9 cellular contexts compared by ENCODE assay signal in the genomic region with DNA sequence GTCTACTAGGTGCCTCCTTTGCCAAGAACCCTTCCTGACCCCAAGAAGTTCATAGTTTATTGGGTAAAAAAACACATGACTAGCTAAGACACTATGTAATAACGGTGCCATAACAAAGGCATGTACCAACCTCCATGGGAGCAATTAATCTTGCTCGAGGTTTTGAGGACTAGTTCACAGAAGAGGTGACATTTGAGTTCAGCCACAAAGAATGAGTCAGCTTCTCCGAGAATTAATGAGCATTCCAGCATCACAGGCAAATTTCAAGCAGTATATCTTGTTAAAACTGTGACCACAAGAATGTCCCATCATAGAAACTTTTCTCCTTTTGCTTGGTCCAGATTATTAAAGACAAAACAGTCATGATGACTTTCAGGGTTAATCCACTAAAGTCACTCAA.
DNase-seq lines count a peak whose midpoint lies in the region; ATAC-seq and TF ChIP-seq lines count a peak whose summit lies in the region.
"Had no signal": no experiment of that assay in that cellular context is flagged by ENCODE, and none has a peak within 500 bp of the region (broad histone marks: within the 10 kb centered on the region; RNA-seq: fewer than 3 reads in every experiment).

No MANE protein-coding gene starts in this region.

- H3K9me3 ChIP-seq in PC-3 (ENCODE audit: low read length): no peaks in the 10 kb centered on the region
- no peaks in the 10 kb centered on the region for H3K9me3 ChIP-seq in mammary epithelial cell (replicated peaks; ENCODE audit: insufficient read depth, low read length)

- in situ Hi-C loops in mammary epithelial cell (cut with MboI; ENCODE audit: low sequenced_read_pairs in 2 of 2): no loop called here

- POLR2A ChIA-PET in PC-3 (lab: Charles Lee; ENCODE audit: unreplicated experiment): no interaction called here

- no TSS peak for BruUV-seq in PC-3 (replicated peaks; lab: Mats Ljungman, UMichigan)
- no TSS peak for BruUV-seq in mammary epithelial cell (replicated peaks; lab: Mats Ljungman, UMichigan)

- H3K4me3 ChIP-seq in GM06990 (replicated peaks; ENCODE audit: low read depth, low read length) (no peak overlapping the region), PC-3 (ENCODE audit: low read length) (no peak overlapping the region), mammary epithelial cell (replicated peaks in 1 of 3; ENCODE audit: insufficient read depth in 1 of 3, low read depth in 2 of 3, low read length in 3 of 3) (no peak overlapping the region)

- H3K27ac ChIP-seq in PC-3 (ENCODE audit: low read length) (no peak overlapping the region), mammary epithelial cell (ENCODE audit: insufficient read depth, low read depth, low read length) (no peak overlapping the region)

- H3K9me2 ChIP-seq in PC-3 (replicated peaks; ENCODE audit: low read length): 0 out of 2 replicates have a peak, but pooled peaks cover 4% of the 10 kb centered on the region

- H3K4me2 ChIP-seq in PC-3 (ENCODE audit: low read length): no peak overlapping the region
- H3K4me2 ChIP-seq in mammary epithelial cell (ENCODE audit: insufficient read depth, low read depth, low read length): peak overlapping the region; percentile 39

- no peaks in the 10 kb centered on the region for H3K27me3 ChIP-seq in GM06990 (replicated peaks; ENCODE audit: control insufficient read depth, insufficient read depth, low read length)
- H3K27me3 ChIP-seq in PC-3 (ENCODE audit: low read length): no peaks in the 10 kb centered on the region
- no peaks in the 10 kb centered on the region for H3K27me3 ChIP-seq in mammary epithelial cell (ENCODE audit: insufficient read depth, low read length)

- ATAC-seq in PC-3: peak; percentile 65
- no peak for ATAC-seq in GM21515 (IDR thresholded peaks at IDR 0.05; ENCODE audit: unreplicated experiment)
- ATAC-seq in HG02885 (IDR thresholded peaks at IDR 0.05; ENCODE audit: poor library complexity, unreplicated experiment): no peak

- H3K9ac ChIP-seq in PC-3 (ENCODE audit: low read length) (no peak overlapping the region), mammary epithelial cell (ENCODE audit: insufficient read depth, low read length) (no peak overlapping the region)

- CTCF ChIA-PET in PC-3 (lab: Charles Lee) (no interaction called here), mammary epithelial cell (lab: Charles Lee; ENCODE audit: low non-redundant PET) (no interaction called here)

- DNase-seq in GM06990 (ENCODE audit: extremely low read depth, insufficient read length): peak; percentile 29
- DNase-seq in PC-3: peak; percentile 50
- peak; percentile 83 for DNase-seq in mammary epithelial cell
- DNase-seq in renal cortical epithelial cell (ENCODE audit: low read depth): peak; percentile 99
- DNase-seq in NCI-H1105 (lab: John Stamatoyannopoulos, UW): no peak
- DNase-seq in cardiac septum (ENCODE audit: low spot score): no peak
- DNase-seq: NCI-H446 had no signal

- H3F3A ChIP-seq in PC-3 (ENCODE audit: low read length, unreplicated experiment): no peaks in the 10 kb centered on the region

- no peaks in the 10 kb centered on the region for H4K20me1 ChIP-seq in PC-3 (ENCODE audit: low read length)
- no peaks in the 10 kb centered on the region for H4K20me1 ChIP-seq in mammary epithelial cell (ENCODE audit: insufficient read depth, low read length)

- TF ChIP-seq CTCF in GM06990 (IDR thresholded peaks at IDR 0.05; ENCODE audit: insufficient read depth, low read length, poor library complexity, severe bottlenecking): no peak
- TF ChIP-seq CTCF in PC-3 (conservative IDR thresholded peaks at IDR 0.05; ENCODE audit: low read depth, low read length): no peak
- TF ChIP-seq CTCF in mammary epithelial cell (conservative IDR thresholded peaks at IDR 0.05 in 1 of 2, IDR thresholded peaks at IDR 0.05 in 1 of 2; ENCODE audit: extremely low read depth in 1 of 2, insufficient read depth in 1 of 2, low read depth in 1 of 2, low read length in 2 of 2): no peak

- H2AFZ ChIP-seq in PC-3 (ENCODE audit: low read length) (no peak overlapping the region), mammary epithelial cell (ENCODE audit: low read depth, low read length) (peak overlapping the region; percentile 2)

- H3K4me1 ChIP-seq in PC-3 (ENCODE audit: insufficient read depth, low read length) (no peaks in the 10 kb centered on the region), mammary epithelial cell (ENCODE audit: insufficient read depth, low read length) (peaks cover 15% of the 10 kb centered on the region)

- 5% methylated on average over 3 of the region's 3 CpGs for WGBS in mammary epithelial cell (ENCODE audit: low coverage, missing lambda C conversion rate)

- intact Hi-C loops in PC-3 (cut with micrococcal nuclease) (no loop called here), mammary epithelial cell (cut with micrococcal nuclease) (no loop called here), cardiac septum (cut with DNase I) (no loop called here)

- dilution Hi-C loops in mammary epithelial cell (cut with HindIII; ENCODE audit: low sequenced_read_pairs): no loop called here

- H3K79me2 ChIP-seq in PC-3 (ENCODE audit: low read length) (no peaks in the 10 kb centered on the region), mammary epithelial cell (ENCODE audit: insufficient read depth, low read length) (no peaks in the 10 kb centered on the region)

- H3K36me3 ChIP-seq in GM06990 (ENCODE audit: control insufficient read depth, insufficient read depth, low read length): no peaks in the 10 kb centered on the region
- H3K36me3 ChIP-seq in PC-3 (ENCODE audit: low read depth, low read length): no peaks in the 10 kb centered on the region
- H3K36me3 ChIP-seq in mammary epithelial cell (ENCODE audit: insufficient read depth, low read length): no peaks in the 10 kb centered on the region

Comparison
In these comparisons a context has a peak if more than half of its experiments do, and no peak if none do; other contexts are left out.
1. DNase-seq: peak in GM06990 (single experiment), PC-3 (single experiment), mammary epithelial cell (single experiment) and renal cortical epithelial cell (single experiment); none in NCI-H1105 (single experiment) and cardiac septum (single experiment).